Comparison of ENCODE assay signal across 16 cellular contexts in genomic region chr3:45552031-45552772, GRCh38. TPM values are rescaled to one million over a fixed set of nuclear protein-coding genes. Genes with fewer than 3 reads are reported as not detected.
DNase-seq lines count a peak whose midpoint lies in the region; ATAC-seq and TF ChIP-seq lines count a peak whose summit lies in the region.
"Had no signal": no experiment of that assay in that cellular context is flagged by ENCODE, and none has a peak within 500 bp of the region (broad histone marks: within the 10 kb centered on the region; RNA-seq: fewer than 3 reads in every experiment).

No MANE protein-coding gene starts in this region.

- H3K4me3 ChIP-seq in AG04450 (ENCODE audit: low read depth, low read length) = no peak overlapping the region
- H3K4me3 ChIP-seq in esophagus squamous epithelium = no peak overlapping the region
- no peak overlapping the region for H3K4me3 ChIP-seq in rectal smooth muscle tissue (ENCODE audit: low read length)
- H3K4me3 ChIP-seq: colonic mucosa, thoracic aorta had no signal

- no peak for DNase-seq in AG04450 (ENCODE audit: low read depth, low spot score)
- peak; percentile 8 for DNase-seq in M059J (ENCODE audit: low read depth)
- no peak for DNase-seq in esophagus squamous epithelium (lab: John Stamatoyannopoulos, UW)
- DNase-seq in activated CD4-positive, CD25-positive, alpha-beta regulatory T cell (lab: John Stamatoyannopoulos, UW) = no peak
- no peak for DNase-seq in effector memory CD8-positive, alpha-beta T cell
- no peak for DNase-seq in progenitor cell of endocrine pancreas (ENCODE audit: low spot score, unreplicated experiment)
- no peak for DNase-seq in inferior parietal cortex (ENCODE audit: extremely low spot score)
- DNase-seq: activated naive CD4-positive, alpha-beta T cell; head of caudate nucleus; NCI-H1092 treated with DMSO at 0.1 percent for 48 hours; NCI-H748 treated with DMSO at 0.1 percent for 48 hours; T-helper 17 cell had no signal

- peaks cover 39 to 67% (median 44%) of the 10 kb centered on the region in 3 donors for H3K4me1 ChIP-seq in esophagus squamous epithelium
- peaks cover 14% of the 10 kb centered on the region for H3K4me1 ChIP-seq in rectal smooth muscle tissue (ENCODE audit: control insufficient read depth, insufficient read depth, low read length)
- H3K4me1 ChIP-seq: colonic mucosa had no signal

- TF ChIP-seq CTCF in AG04450 (IDR thresholded peaks at IDR 0.05; ENCODE audit: low read depth, low read length) (no peak), esophagus squamous epithelium (IDR thresholded peaks at IDR 0.05) (no peak), progenitor cell of endocrine pancreas (IDR thresholded peaks at IDR 0.05; ENCODE audit: unreplicated experiment) (no peak)

- POLR2A ChIA-PET in AG04450 (lab: Yijun Ruan, JAX) = interaction anchor here (1.4 kb wide), 1 partner anchor 108 kb away, joined by 9 read pairs; no protein-coding TSS in a partner anchor

- H3K27me3 ChIP-seq in AG04450 (ENCODE audit: control insufficient read depth, insufficient read depth, low read length) (no peaks in the 10 kb centered on the region), esophagus squamous epithelium (no peaks in the 10 kb centered on the region), rectal smooth muscle tissue (ENCODE audit: control insufficient read depth, insufficient read depth, low read length) (no peaks in the 10 kb centered on the region)
- H3K27me3 ChIP-seq: colonic mucosa had no signal

- H3K27ac ChIP-seq in AG04450 (ENCODE audit: low read depth, low read length) (peak overlapping the region; percentile 92), esophagus squamous epithelium (peak overlapping the region in 3 of 4 donors; percentile 9 to 69 (median 34)), rectal smooth muscle tissue (ENCODE audit: low read depth, low read length) (peak overlapping the region; percentile 38)
- H3K27ac ChIP-seq: colonic mucosa had no signal

- H3K9me3 Mint-ChIP-seq in effector memory CD8-positive, alpha-beta T cell = no peaks in the 10 kb centered on the region
- H3K9me3 Mint-ChIP-seq in progenitor cell of endocrine pancreas (ENCODE audit: low read depth) = no peaks in the 10 kb centered on the region
- H3K9me3 Mint-ChIP-seq: activated CD4-positive, alpha-beta memory T cell treated with anti-CD3 and anti-CD28 coated beads for 36 hours had no signal

- intact Hi-C loops in esophagus squamous epithelium (cut with DNase I) = no loop called here

- peaks cover 0 to 17% (median 0%) of the 10 kb centered on the region in 3 donors for H3K36me3 ChIP-seq in esophagus squamous epithelium
- peaks cover 3% of the 10 kb centered on the region for H3K36me3 ChIP-seq in rectal smooth muscle tissue (ENCODE audit: control insufficient read depth, insufficient read depth, low read length)
- H3K36me3 ChIP-seq: colonic mucosa, thoracic aorta had no signal

- H3K4me1 Mint-ChIP-seq in effector memory CD8-positive, alpha-beta T cell (ENCODE audit: low read depth in 2 of 2) = peaks cover 8 to 15% of the 10 kb centered on the region in 2 donors
- peaks cover 3% of the 10 kb centered on the region for H3K4me1 Mint-ChIP-seq in progenitor cell of endocrine pancreas (ENCODE audit: low read depth)

- H3K9ac ChIP-seq in rectal smooth muscle tissue (ENCODE audit: low read length) = no peak overlapping the region

- no peak for ATAC-seq in effector memory CD8-positive, alpha-beta T cell (replicated peaks)
- ATAC-seq: T-helper 17 cell had no signal

- H3K27me3 Mint-ChIP-seq in effector memory CD8-positive, alpha-beta T cell = no peaks in the 10 kb centered on the region
- no peaks in the 10 kb centered on the region for H3K27me3 Mint-ChIP-seq in progenitor cell of endocrine pancreas
- H3K27me3 Mint-ChIP-seq: activated CD4-positive, alpha-beta memory T cell treated with anti-CD3 and anti-CD28 coated beads for 36 hours; T-helper 17 cell had no signal

- no peaks in the 10 kb centered on the region for H3K9me3 ChIP-seq in AG04450 (ENCODE audit: control insufficient read depth, insufficient read depth, low read length)
- no peaks in the 10 kb centered on the region for H3K9me3 ChIP-seq in esophagus squamous epithelium
- H3K9me3 ChIP-seq: colonic mucosa, thoracic aorta had no signal

- H3K36me3 Mint-ChIP-seq in effector memory CD8-positive, alpha-beta T cell (ENCODE audit: insufficient read depth) = peaks cover 11% of the 10 kb centered on the region
- peaks cover 1% of the 10 kb centered on the region for H3K36me3 Mint-ChIP-seq in progenitor cell of endocrine pancreas (ENCODE audit: insufficient read depth)

- H3K27ac Mint-ChIP-seq in effector memory CD8-positive, alpha-beta T cell = peak overlapping the region in 1 of 2 donors; percentile 59
- H3K27ac Mint-ChIP-seq in progenitor cell of endocrine pancreas = no peak overlapping the region
- H3K27ac Mint-ChIP-seq: activated CD4-positive, alpha-beta memory T cell treated with anti-CD3 and anti-CD28 coated beads for 36 hours had no signal

- no peak for TF ChIP-seq POLR2A in esophagus squamous epithelium (IDR thresholded peaks at IDR 0.05)

- 70 to 73% methylated on average over 6 to 9 of the region's 10 CpGs for WGBS in esophagus squamous epithelium, 2 donors

- CTCF ChIA-PET in AG04450 (lab: Charles Lee) = interaction anchor here (1.3 kb wide), 1 partner anchor 108 kb away, joined by 3 read pairs; no protein-coding TSS in a partner anchor

- H3K4me3 Mint-ChIP-seq in effector memory CD8-positive, alpha-beta T cell = no peak overlapping the region
- H3K4me3 Mint-ChIP-seq in progenitor cell of endocrine pancreas (ENCODE audit: low read depth) = no peak overlapping the region
- H3K4me3 Mint-ChIP-seq: activated CD4-positive, alpha-beta memory T cell treated with anti-CD3 and anti-CD28 coated beads for 36 hours; T-helper 17 cell had no signal

RNA-seq across cellular contexts. Expression of gene LIMD1, which starts 42.3 kb away (rescaled TPM):
- polyA plus RNA-seq in AG04450 (2011; rRNA removed) = 20.7 and 24.3 TPM in 2 replicates
- 62.8 and 81.7 TPM in 2 replicates for polyA minus RNA-seq in AG04450 (2011; rRNA and poly(A)+ RNA removed)
- 3.9 and 8.6 TPM in 2 replicates for total RNA-seq in M059J (2014; rRNA removed; shearing (Covaris generic))
- total RNA-seq in esophagus squamous epithelium (10 to 100 TPM in 2 of 4 donors, 1 to 10 TPM in 2; 8.5 to 18.9 (median 11.3) TPM), progenitor cell of endocrine pancreas (31.3 and 32.5 TPM in 2 replicates)

Comparison
In these comparisons a context has a peak if more than half of its experiments do, and no peak if none do; other contexts are left out.
1. H3K27ac ChIP-seq: peak in every context shown above with its lines; median percentile 92 in AG04450; 38 in rectal smooth muscle tissue; 34 in esophagus squamous epithelium.